In genomic region chr11:73317373-73317772, GRCh38 we compare ENCODE assay signal across 1 cellular context.
TF ChIP-seq lines count a peak whose summit lies in the region.

No MANE protein-coding gene starts in this region.

TF ChIP-seq in GM23338, 12 proteins besides CTCF, POLR2A, EP300 and RAD21 (continued from another document):
- no peak for TF ChIP-seq REST (IDR thresholded peaks at IDR 0.05; ENCODE audit: unreplicated experiment)
- no peak for TF ChIP-seq ETS1 (IDR thresholded peaks at IDR 0.05)
